In genomic region chr15:31215490-31216209, GRCh38 we compare ENCODE assay signal across 8 cellular contexts.
DNase-seq lines count a peak whose midpoint lies in the region; ATAC-seq and TF ChIP-seq lines count a peak whose summit lies in the region.

No MANE protein-coding gene starts in this region.

- H3K27me3 ChIP-seq in GM23338 (ENCODE audit: insufficient read depth) (no peaks in the 10 kb centered on the region), heart right ventricle (no peaks in the 10 kb centered on the region), prostate gland (replicated peaks; ENCODE audit: insufficient read depth) (no peaks in the 10 kb centered on the region)

- no peak overlapping the region for H3K27ac Mint-ChIP-seq in GM23338
- peak overlapping the region; percentile 22 for H3K27ac Mint-ChIP-seq in activated naive CD8-positive, alpha-beta T cell treated with anti-CD3 and anti-CD28 coated beads, Interleukin-2, amount 50 U/mL, for 24 hours

- ATAC-seq in GM23338: peak; percentile 86
- ATAC-seq in activated naive CD8-positive, alpha-beta T cell treated with anti-CD3 and anti-CD28 coated beads, Interleukin-2, amount 50 U/mL, for 24 hours: peak; percentile 88
- peak; percentile 87 to 95 (median 90) for ATAC-seq in heart right ventricle

- intact Hi-C loops in heart right ventricle (cut with DNase I): loop anchor here in 9 of 10 donors (1.0 to 10.0 kb wide), 17 partner anchors 19 to 272 kb away; partner anchors contain the start of gene KLF13 (in 5 of the 9)
- intact Hi-C loops in prostate gland (cut with DNase I): loop anchor here (2.0 to 10.0 kb wide), 4 partner anchors 112 to 272 kb away; partner anchors contain the start of gene KLF13

- H3K4me3 ChIP-seq in GM08714 (ENCODE audit: low read length) (peak overlapping the region; percentile 70; the same call in 1 of the 2 replicates), GM23338 (peak overlapping the region; percentile 63), heart right ventricle (peak overlapping the region; percentile 5 to 77 (median 62)), prostate gland (peak overlapping the region; percentile 36 to 48)

- peaks cover 9% of the 10 kb centered on the region for H3K27me3 Mint-ChIP-seq in GM23338 (ENCODE audit: insufficient read depth, low read depth, poor library complexity)
- H3K27me3 Mint-ChIP-seq in activated naive CD8-positive, alpha-beta T cell treated with anti-CD3 and anti-CD28 coated beads, Interleukin-2, amount 50 U/mL, for 24 hours: no peaks in the 10 kb centered on the region

- no peak for TF ChIP-seq POLR2A in prostate gland (IDR thresholded peaks at IDR 0.05)

- H3K36me3 ChIP-seq in GM23338 (ENCODE audit: insufficient read depth) (no peaks in the 10 kb centered on the region), heart right ventricle (no peaks in the 10 kb centered on the region), prostate gland (no peaks in the 10 kb centered on the region)

- H3K9me3 ChIP-seq in heart right ventricle (peaks cover 0 to 10% (median 0%) of the 10 kb centered on the region in 11 donors), prostate gland (no peaks in the 10 kb centered on the region)

- H3K4me1 Mint-ChIP-seq in GM23338: no peaks in the 10 kb centered on the region
- peaks cover 16% of the 10 kb centered on the region for H3K4me1 Mint-ChIP-seq in activated naive CD8-positive, alpha-beta T cell treated with anti-CD3 and anti-CD28 coated beads, Interleukin-2, amount 50 U/mL, for 24 hours

- peak overlapping the region; percentile 78 for H3K4me2 ChIP-seq in GM23338

- DNase-seq in GM23338 (ENCODE audit: low spot score) (peak; percentile 88), SW480 (ENCODE audit: low spot score) (peak; percentile 68), heart right ventricle (peak; percentile 86 to 91), prostate gland (ENCODE audit: low spot score) (peak; percentile 64), ureter (ENCODE audit: low spot score) (peak; percentile 89)
- DNase-seq in activated naive CD8-positive, alpha-beta T cell treated with anti-CD3 and anti-CD28 coated beads, Interleukin-2, amount 50 U/mL, for 24 hours: peak; percentile 91

- H4K20me1 ChIP-seq in GM23338 (replicated peaks; ENCODE audit: insufficient read depth): no peaks in the 10 kb centered on the region

- no peaks in the 10 kb centered on the region for H3K36me3 Mint-ChIP-seq in GM23338 (ENCODE audit: low read depth)
- H3K36me3 Mint-ChIP-seq in activated naive CD8-positive, alpha-beta T cell treated with anti-CD3 and anti-CD28 coated beads, Interleukin-2, amount 50 U/mL, for 24 hours (ENCODE audit: low read depth): no peaks in the 10 kb centered on the region

- H3F3A ChIP-seq in GM23338 (replicated peaks; ENCODE audit: low read depth): no peaks in the 10 kb centered on the region

- 1 to 2% methylated on average over 35 to 75 of the region's 75 CpGs for WGBS in heart right ventricle, 2 donors
- 1% methylated on average over 65 of the region's 75 CpGs for WGBS in prostate gland

- TF ChIP-seq CTCF in GM23338 (conservative IDR thresholded peaks at IDR 0.05; ENCODE audit: low read depth in 2 of 2): peak; percentile 60 to 79
- peak; percentile 85 for TF ChIP-seq CTCF in LNCAP (IDR thresholded peaks at IDR 0.05)
- TF ChIP-seq CTCF in heart right ventricle (IDR thresholded peaks at IDR 0.05): peak; percentile 86 to 99 (median 92)
- TF ChIP-seq CTCF in prostate gland (IDR thresholded peaks at IDR 0.05): peak; percentile 78 to 86 (median 83)

- peaks cover 11% of the 10 kb centered on the region; the same call in 1 of the 3 replicates for H3K9me3 Mint-ChIP-seq in GM23338
- H3K9me3 Mint-ChIP-seq in activated naive CD8-positive, alpha-beta T cell treated with anti-CD3 and anti-CD28 coated beads, Interleukin-2, amount 50 U/mL, for 24 hours: no peaks in the 10 kb centered on the region

- H3K9me2 ChIP-seq in GM23338 (ENCODE audit: insufficient read depth): no peaks in the 10 kb centered on the region

- H2AFZ ChIP-seq in GM23338: 0 out of 2 replicates have a peak overlapping the region, but pooled peaks have one; percentile 47

- no peaks in the 10 kb centered on the region for H3K79me2 ChIP-seq in GM23338 (replicated peaks; ENCODE audit: insufficient read depth)

- no peak overlapping the region for H3K27ac ChIP-seq in GM23338 (ENCODE audit: low read depth)
- H3K27ac ChIP-seq in heart right ventricle: peak overlapping the region; percentile 86 to 99 (median 95)
- peak overlapping the region; percentile 87 to 88 for H3K27ac ChIP-seq in prostate gland

- H3K4me3 Mint-ChIP-seq in GM23338: peak overlapping the region; percentile 76; the same call in 2 of the 3 replicates
- H3K4me3 Mint-ChIP-seq in activated naive CD8-positive, alpha-beta T cell treated with anti-CD3 and anti-CD28 coated beads, Interleukin-2, amount 50 U/mL, for 24 hours: peak overlapping the region; percentile 67

- H3K4me1 ChIP-seq in GM23338 (ENCODE audit: insufficient read depth): 0 out of 2 replicates have a peak, but pooled peaks cover 4% of the 10 kb centered on the region
- H3K4me1 ChIP-seq in heart right ventricle: peaks cover 6 to 70% (median 44%) of the 10 kb centered on the region in 9 donors
- H3K4me1 ChIP-seq in prostate gland (replicated peaks): peaks cover 16% of the 10 kb centered on the region

TF ChIP-seq in GM23338, 12 proteins besides CTCF, POLR2A, EP300 and RAD21 (continues in another document):
- TF ChIP-seq ETS1 (IDR thresholded peaks at IDR 0.05) (no peak), CREB1 (CRISPR knock-in tag; IDR thresholded peaks at IDR 0.05; ENCODE audit: low read depth) (no peak), STAT1 (IDR thresholded peaks at IDR 0.05; ENCODE audit: unreplicated experiment) (no peak), EZH2 (IDR thresholded peaks at IDR 0.05; ENCODE audit: low read depth, unreplicated experiment) (no peak), ZNF331 (CRISPR knock-in tag; IDR thresholded peaks at IDR 0.05; ENCODE audit: low read depth) (no peak), POLR2AphosphoS5 (IDR thresholded peaks at IDR 0.05; ENCODE audit: low read depth) (no peak), REST (IDR thresholded peaks at IDR 0.05; ENCODE audit: unreplicated experiment) (no peak), EZH2phosphoT487 (IDR thresholded peaks at IDR 0.05; ENCODE audit: unreplicated experiment) (no peak)
